Comparison of ENCODE assay signal across 3 cellular contexts in genomic region chr5:175261526-175261925, GRCh38.
TF ChIP-seq lines count a peak whose summit lies in the region.

No MANE protein-coding gene starts in this region.

TF ChIP-seq in GM23338, 12 proteins besides CTCF, POLR2A, EP300 and RAD21:
- no peak for TF ChIP-seq EZH2 (IDR thresholded peaks at IDR 0.05; ENCODE audit: low read depth, unreplicated experiment)
- TF ChIP-seq EZH2phosphoT487 (IDR thresholded peaks at IDR 0.05; ENCODE audit: unreplicated experiment): no peak
- no peak for TF ChIP-seq ZNF331 (CRISPR knock-in tag; IDR thresholded peaks at IDR 0.05; ENCODE audit: low read depth)
- TF ChIP-seq STAT1 (IDR thresholded peaks at IDR 0.05; ENCODE audit: unreplicated experiment): no peak
- TF ChIP-seq CREB1 (CRISPR knock-in tag; IDR thresholded peaks at IDR 0.05; ENCODE audit: low read depth): no peak
- TF ChIP-seq JUNB (IDR thresholded peaks at IDR 0.05; ENCODE audit: unreplicated experiment): no peak

TF ChIP-seq in HCT116, 20 proteins besides CTCF, POLR2A, EP300 and RAD21:
- TF ChIP-seq MAX (IDR thresholded peaks at IDR 0.05): no peak
- no peak for TF ChIP-seq ATF3 (IDR thresholded peaks at IDR 0.05)
- TF ChIP-seq CBX3 (IDR thresholded peaks at IDR 0.05; ENCODE audit: low read depth): no peak
- TF ChIP-seq REST (IDR thresholded peaks at IDR 0.05; ENCODE audit: low read depth): no peak
- no peak for TF ChIP-seq EZH2 (IDR thresholded peaks at IDR 0.05)
- no peak for TF ChIP-seq EGR1 (IDR thresholded peaks at IDR 0.05; ENCODE audit: low read depth)
- no peak for TF ChIP-seq POLR2AphosphoS5 (IDR thresholded peaks at IDR 0.05; ENCODE audit: low read depth, low read length)
TF ChIP-seq in HCT116: peak in this region for 0.

TF ChIP-seq in IMR-90, 13 proteins besides CTCF, POLR2A, EP300 and RAD21:
- TF ChIP-seq ELK1 (IDR thresholded peaks at IDR 0.05; ENCODE audit: borderline replicate concordance, low read depth, low read length) (no peak), FOS (IDR thresholded peaks at IDR 0.05; ENCODE audit: low read depth, low read length) (no peak), NFE2L2 (IDR thresholded peaks at IDR 0.05; ENCODE audit: low read depth, low read length) (no peak), RFX5 (IDR thresholded peaks at IDR 0.05; ENCODE audit: low read depth, low read length) (no peak), CEBPB (IDR thresholded peaks at IDR 0.05; ENCODE audit: low read depth, low read length) (no peak)
